ENCODE assay signal across 9 cellular contexts in genomic region chr19:13621413-13621812, GRCh38.
DNase-seq lines count a peak whose midpoint lies in the region; ATAC-seq, FAIRE-seq and TF ChIP-seq lines count a peak whose summit lies in the region.
"Had no signal": no experiment of that assay in that cellular context is flagged by ENCODE, and none has a peak within 500 bp of the region (broad histone marks: within the 10 kb centered on the region; RNA-seq: fewer than 3 reads in every experiment).

No MANE protein-coding gene starts in this region.

- no peak for TF ChIP-seq CTCF in MCF 10A (IDR thresholded peaks at IDR 0.05; ENCODE audit: unreplicated experiment)

- H3K9me3 Mint-ChIP-seq in MCF 10A (ENCODE audit: unreplicated experiment) = no peaks in the 10 kb centered on the region

- H3K4me1 Mint-ChIP-seq in MCF 10A (ENCODE audit: insufficient read depth, unreplicated experiment) = peaks cover 29% of the 10 kb centered on the region

- H3K27me3 ChIP-seq in small intestine (ENCODE audit: control insufficient read depth in 2 of 2, insufficient read depth in 2 of 2, low read length in 2 of 2) = peaks cover 0 to 13% of the 10 kb centered on the region in 2 donors

- FAIRE-seq in small intestine (lab: Jason Lieb, UNC) = no peak

- H3K9me3 ChIP-seq in small intestine (ENCODE audit: control insufficient read depth, low read depth) = no peaks in the 10 kb centered on the region

- no peak overlapping the region for H3K4me3 ChIP-seq in small intestine (ENCODE audit: low read depth in 1 of 2, low read length in 2 of 2)

- no peaks in the 10 kb centered on the region for H3K36me3 ChIP-seq in small intestine (ENCODE audit: control insufficient read depth in 2 of 2, insufficient read depth in 2 of 2, low read length in 2 of 2)

- no peaks in the 10 kb centered on the region for H3K4me1 ChIP-seq in small intestine (ENCODE audit: control insufficient read depth in 2 of 2, insufficient read depth in 1 of 2, low read depth in 1 of 2, low read length in 1 of 2)

- H3K27ac ChIP-seq in small intestine (ENCODE audit: low read depth in 1 of 2, low read length in 1 of 2) = no peak overlapping the region

- H3K36me3 Mint-ChIP-seq in MCF 10A (ENCODE audit: insufficient read depth, unreplicated experiment) = no peaks in the 10 kb centered on the region
- H3K36me3 Mint-ChIP-seq: brain had no signal

- ATAC-seq in GM18858 (IDR thresholded peaks at IDR 0.05; ENCODE audit: unreplicated experiment) (no peak), HG02981 (IDR thresholded peaks at IDR 0.05; ENCODE audit: unreplicated experiment) (no peak), HG03378 (IDR thresholded peaks at IDR 0.05; ENCODE audit: unreplicated experiment) (no peak)

- no peak overlapping the region for H3K4me3 Mint-ChIP-seq in MCF 10A (ENCODE audit: unreplicated experiment)

- CTCF ChIA-PET in MCF 10A (lab: Yijun Ruan, JAX) = interaction anchor here (0.6 to 1.1 kb wide), 5 partner anchors 13 to 476 kb away, joined by 3 to 4 read pairs (median 3); no protein-coding TSS in a partner anchor

- H3K27ac Mint-ChIP-seq in MCF 10A (ENCODE audit: low read depth, unreplicated experiment) = no peak overlapping the region

- DNase-seq in GM04504 (ENCODE audit: low read depth) (peak; percentile 89), OCI-M1 (lab: John Stamatoyannopoulos, UW) (peak; percentile 89), MCF 10A (ENCODE audit: unreplicated experiment) (peak; percentile 85), small intestine (peak; percentile 11), NCI-H2029 treated with DMSO at 0.1 percent for 48 hours (lab: John Stamatoyannopoulos, UW) (no peak)

- no TSS peak for BruUV-seq in MCF 10A (replicated peaks; lab: Mats Ljungman, UMichigan)

- intact Hi-C loops in MCF 10A (cut with micrococcal nuclease) = no loop called here

- POLR2A ChIA-PET in MCF 10A (lab: Yijun Ruan, JAX) = interaction anchor here (1.0 to 1.7 kb wide), 2 partner anchors 48 to 126 kb away, joined by 3 to 4 read pairs; a partner anchor contains a TSS

- H3K27me3 Mint-ChIP-seq in MCF 10A (ENCODE audit: insufficient read depth, unreplicated experiment) = no peaks in the 10 kb centered on the region

- 75 to 92% (median 91%) methylated on average over 6 of the region's 6 CpGs for WGBS in small intestine, 3 donors
